In the genomic region with DNA sequence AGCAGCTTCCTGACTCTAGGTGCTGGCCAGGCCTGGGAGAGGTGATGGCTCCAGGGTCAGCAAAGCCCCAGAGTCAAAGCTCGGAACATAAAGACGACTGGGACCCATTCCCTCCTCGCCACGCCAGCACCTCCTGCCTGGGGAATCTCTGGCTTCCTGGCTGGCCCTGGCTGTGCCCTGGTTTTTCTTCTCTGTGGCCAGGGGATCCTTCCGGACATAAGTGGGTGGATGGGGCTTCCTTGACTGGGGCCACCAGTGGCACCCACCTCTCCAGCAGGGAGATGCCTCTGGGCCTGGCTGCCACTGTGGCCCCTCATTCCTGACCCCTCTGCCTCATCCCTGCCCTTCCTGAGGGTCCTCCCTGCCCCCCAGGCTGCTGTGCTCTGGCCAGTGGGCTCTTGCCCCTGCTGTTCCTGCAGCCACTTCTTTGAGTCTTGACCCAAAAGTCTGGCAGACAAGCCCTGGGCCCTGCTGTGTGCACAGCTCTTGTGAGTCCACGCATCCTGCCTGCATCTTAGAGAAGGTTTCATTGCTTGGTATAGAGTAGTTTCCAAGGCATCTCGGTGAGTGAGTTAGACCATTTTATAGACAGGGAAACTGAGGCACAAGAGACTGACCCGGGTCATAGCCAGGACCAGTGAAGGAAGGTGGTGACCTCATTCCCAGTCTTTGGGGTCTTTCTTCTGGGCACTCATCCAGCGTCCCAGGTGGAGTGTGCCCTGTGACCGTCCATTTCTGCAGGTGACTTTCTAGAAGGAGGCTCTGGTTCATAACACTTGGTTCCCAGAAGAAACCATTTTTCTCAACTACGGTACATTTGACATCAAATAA, we compare ENCODE assay signal across 19 cellular contexts. TPM values are rescaled to one million over a fixed set of nuclear protein-coding genes. Genes with fewer than 3 reads are reported as not detected.
A peak's percentile ranks its signal among the peaks of the same experiment; 100 is the strongest.
DNase-seq lines count a peak whose midpoint lies in the region; ATAC-seq and TF ChIP-seq lines count a peak whose summit lies in the region.
"Had no signal": no experiment of that assay in that cellular context is flagged by ENCODE, and none has a peak within 500 bp of the region (broad histone marks: within the 10 kb centered on the region; RNA-seq: fewer than 3 reads in every experiment).

No MANE protein-coding gene starts in this region.

- peak overlapping the region; percentile 18 to 90 (median 78) for H3K27ac ChIP-seq in upper lobe of left lung
- H3K27ac ChIP-seq: hepatocyte, VCaP had no signal

- H3K4me3 ChIP-seq in upper lobe of left lung (no peak overlapping the region), Caco-2 (ENCODE audit: low read depth, low read length) (no peak overlapping the region)
- H3K4me3 ChIP-seq: A549; BLaER1 treated with 17β-estradiol and CSF1 and Interleukin-3, amounts not matched to agents 10 nM and 100 nM; GM23338; hepatocyte; ovary had no signal

- H3K9me3 Mint-ChIP-seq in activated T-cell treated with anti-CD3 and anti-CD28 coated beads, Interleukin-2, amount 50 U/mL, for 4 hours = no peaks in the 10 kb centered on the region
- H3K9me3 Mint-ChIP-seq in activated T-helper 17 cell treated with anti-CD3 and anti-CD28 coated beads, Interleukin-2, amount 50 U/mL, for 72 hours = no peaks in the 10 kb centered on the region
- no peaks in the 10 kb centered on the region for H3K9me3 Mint-ChIP-seq in Caco-2 (ENCODE audit: unreplicated experiment)

- H3K36me3 ChIP-seq in upper lobe of left lung (no peaks in the 10 kb centered on the region), Caco-2 (ENCODE audit: control insufficient read depth, insufficient read depth, low read length) (no peaks in the 10 kb centered on the region)
- H3K36me3 ChIP-seq: BLaER1 treated with 17β-estradiol and CSF1 and Interleukin-3, amounts not matched to agents 10 nM and 100 nM; ovary had no signal

- no TSS peak for BruUV-seq in Caco-2 (replicated peaks; lab: Mats Ljungman, UMichigan)

- TF ChIP-seq POLR2A in upper lobe of left lung (IDR thresholded peaks at IDR 0.05) = no peak

- WGBS in upper lobe of left lung, 2 donors = 88 to 91% methylated on average over 9 to 11 of the region's 11 CpGs

- intact Hi-C loops in Caco-2 (cut with micrococcal nuclease; ENCODE audit: unreplicated experiment) = no loop called here

- H3K27me3 ChIP-seq in upper lobe of left lung = no peaks in the 10 kb centered on the region
- no peaks in the 10 kb centered on the region for H3K27me3 ChIP-seq in Caco-2 (replicated peaks; ENCODE audit: control insufficient read depth, insufficient read depth, low read length)
- H3K27me3 ChIP-seq: BLaER1 treated with 17β-estradiol and CSF1 and Interleukin-3, amounts not matched to agents 10 nM and 100 nM; hepatocyte; ovary had no signal

- no peaks in the 10 kb centered on the region for H3K36me3 Mint-ChIP-seq in activated T-cell treated with anti-CD3 and anti-CD28 coated beads, Interleukin-2, amount 50 U/mL, for 4 hours (ENCODE audit: insufficient read depth)
- H3K36me3 Mint-ChIP-seq in activated T-helper 17 cell treated with anti-CD3 and anti-CD28 coated beads, Interleukin-2, amount 50 U/mL, for 72 hours (ENCODE audit: low read depth) = no peaks in the 10 kb centered on the region
- H3K36me3 Mint-ChIP-seq in Caco-2 (ENCODE audit: insufficient read depth, unreplicated experiment) = no peaks in the 10 kb centered on the region

- peak; percentile 7 to 9 for DNase-seq in activated T-cell treated with anti-CD3 and anti-CD28 coated beads, Interleukin-2, amount 50 U/mL, for 48 hours
- no peak for DNase-seq in activated T-cell treated with anti-CD3 and anti-CD28 coated beads, Interleukin-2, amount 50 U/mL, for 4 hours
- DNase-seq in mucosa of gallbladder (ENCODE audit: low spot score) (peak; percentile 8), upper lobe of left lung (peak in 1 of 2 donors; percentile 17), Caco-2 (no peak)
- DNase-seq in stimulated activated CD4-positive, alpha-beta T cell treated with anti-CD3 and anti-CD28 coated beads, Interleukin-4, amount 100 ng/mL, for 24 hours = no peak
- DNase-seq: activated CD8-positive, alpha-beta T cell treated with anti-CD3 and anti-CD28 coated beads, Interleukin-2, amount 10 ng/mL, durations not matched to agents 7 days and 5 days; activated gamma-delta T cell treated with Interleukin-2 at 50 U/mL for 16 hours; NCI-H1105; NCI-H524 treated with DMSO at 0.1 percent for 48 hours; stimulated activated CD4-positive, alpha-beta T cell treated with anti-CD3 and anti-CD28 coated beads, Interleukin-2, amount 100 ng/mL, for 24 hours had no signal

- H3K4me1 ChIP-seq in upper lobe of left lung (peaks cover 4 to 35% (median 21%) of the 10 kb centered on the region in 4 donors), Caco-2 (no peaks in the 10 kb centered on the region)

- CTCF ChIA-PET in Caco-2 (lab: Charles Lee) = no interaction called here

- peaks cover 18% of the 10 kb centered on the region for H3K4me1 Mint-ChIP-seq in activated T-cell treated with anti-CD3 and anti-CD28 coated beads, Interleukin-2, amount 50 U/mL, for 4 hours (ENCODE audit: low read depth)
- H3K4me1 Mint-ChIP-seq in activated T-helper 17 cell treated with anti-CD3 and anti-CD28 coated beads, Interleukin-2, amount 50 U/mL, for 72 hours = peaks cover 21% of the 10 kb centered on the region
- H3K4me1 Mint-ChIP-seq in Caco-2 (ENCODE audit: low read depth, unreplicated experiment) = no peaks in the 10 kb centered on the region
- H3K4me1 Mint-ChIP-seq: GM23338 had no signal

- H3K27ac Mint-ChIP-seq in activated T-helper 17 cell treated with anti-CD3 and anti-CD28 coated beads, Interleukin-2, amount 50 U/mL, for 72 hours = peak overlapping the region; percentile 58
- no peak overlapping the region for H3K27ac Mint-ChIP-seq in Caco-2 (ENCODE audit: unreplicated experiment)
- H3K27ac Mint-ChIP-seq: activated CD8-positive, alpha-beta T cell treated with anti-CD3 and anti-CD28 coated beads, Interleukin-2, amount 10 ng/mL, durations not matched to agents 7 days and 5 days; GM23338 had no signal

- no peaks in the 10 kb centered on the region for H3K9me3 ChIP-seq in upper lobe of left lung
- H3K9me3 ChIP-seq in Caco-2 = no peaks in the 10 kb centered on the region; the same call in 1 of the 2 replicates
- H3K9me3 ChIP-seq: ovary had no signal

- H3K27me3 Mint-ChIP-seq in activated T-cell treated with anti-CD3 and anti-CD28 coated beads, Interleukin-2, amount 50 U/mL, for 4 hours (ENCODE audit: low read depth) = no peaks in the 10 kb centered on the region
- no peaks in the 10 kb centered on the region for H3K27me3 Mint-ChIP-seq in activated T-helper 17 cell treated with anti-CD3 and anti-CD28 coated beads, Interleukin-2, amount 50 U/mL, for 72 hours
- H3K27me3 Mint-ChIP-seq in Caco-2 (ENCODE audit: insufficient read depth, unreplicated experiment) = peaks cover 3% of the 10 kb centered on the region

- POLR2A ChIA-PET in Caco-2 (lab: Charles Lee) = no interaction called here

- ATAC-seq in activated T-cell treated with anti-CD3 and anti-CD28 coated beads, Interleukin-2, amount 50 U/mL, for 4 hours = no peak
- no peak for ATAC-seq in activated T-helper 17 cell treated with anti-CD3 and anti-CD28 coated beads, Interleukin-2, amount 50 U/mL, for 72 hours (replicated peaks)
- no peak for ATAC-seq in upper lobe of left lung (ENCODE audit: low FRiP score in 2 of 2)
- no peak for ATAC-seq in HG02623 (IDR thresholded peaks at IDR 0.05; ENCODE audit: unreplicated experiment)
- ATAC-seq: A549; activated CD8-positive, alpha-beta T cell treated with anti-CD3 and anti-CD28 coated beads, Interleukin-2, amount 10 ng/mL, durations not matched to agents 7 days and 5 days had no signal

- no peak for TF ChIP-seq CTCF in upper lobe of left lung (IDR thresholded peaks at IDR 0.05)
- no peak for TF ChIP-seq CTCF in Caco-2 (IDR thresholded peaks at IDR 0.05; ENCODE audit: insufficient read depth in 1 of 2, low read depth in 1 of 2, low read length in 1 of 2, severe bottlenecking in 1 of 2, unreplicated experiment in 1 of 2)

- TF ChIP-seq EP300 in upper lobe of left lung (IDR thresholded peaks at IDR 0.05) = no peak

- H3K4me3 Mint-ChIP-seq in activated T-cell treated with anti-CD3 and anti-CD28 coated beads, Interleukin-2, amount 50 U/mL, for 4 hours = no peak overlapping the region
- no peak overlapping the region for H3K4me3 Mint-ChIP-seq in activated T-helper 17 cell treated with anti-CD3 and anti-CD28 coated beads, Interleukin-2, amount 50 U/mL, for 72 hours
- no peak overlapping the region for H3K4me3 Mint-ChIP-seq in Caco-2 (ENCODE audit: unreplicated experiment)
- H3K4me3 Mint-ChIP-seq: activated CD8-positive, alpha-beta T cell treated with anti-CD3 and anti-CD28 coated beads, Interleukin-2, amount 10 ng/mL, durations not matched to agents 7 days and 5 days; GM23338 had no signal

RNA-seq across cellular contexts. Expression of gene LPCAT1, which starts 17.3 kb away (rescaled TPM):
- 10 to 100 TPM; 60.6 to 76.8 (median 65.7) TPM for total RNA-seq in activated T-cell treated with anti-CD3 and anti-CD28 coated beads, Interleukin-2, amount 50 U/mL, for 4 hours
- 10 to 100 TPM; 38.5 to 62.7 TPM for total RNA-seq in activated T-helper 17 cell treated with anti-CD3 and anti-CD28 coated beads, Interleukin-2, amount 50 U/mL, for 72 hours
- 119 TPM for total RNA-seq in mucosa of gallbladder
- total RNA-seq in upper lobe of left lung = 100 to 1,000 TPM; 403 to 922 (median 538) TPM
- 49.3 and 52.8 TPM in 2 replicates for total RNA-seq in Caco-2 (2022)

Comparison
In these comparisons a context has a peak if more than half of its experiments do, and no peak if none do; other contexts are left out.
1. DNase-seq: peak in activated T-cell treated with anti-CD3 and anti-CD28 coated beads, Interleukin-2, amount 50 U/mL, for 48 hours (2 of 2) and mucosa of gallbladder (single experiment); none in activated T-cell treated with anti-CD3 and anti-CD28 coated beads, Interleukin-2, amount 50 U/mL, for 4 hours (single experiment), stimulated activated CD4-positive, alpha-beta T cell treated with anti-CD3 and anti-CD28 coated beads, Interleukin-4, amount 100 ng/mL, for 24 hours (single experiment) and Caco-2 (0 of 2).